ENCODE assay signal across 10 cellular contexts in genomic region chr5:142215915-142216681, GRCh38.
DNase-seq lines count a peak whose midpoint lies in the region; ATAC-seq and TF ChIP-seq lines count a peak whose summit lies in the region.
"Had no signal": no experiment of that assay in that cellular context is flagged by ENCODE, and none has a peak within 500 bp of the region (broad histone marks: within the 10 kb centered on the region; RNA-seq: fewer than 3 reads in every experiment).

No MANE protein-coding gene starts in this region.

- H3K4me2 ChIP-seq in SK-N-SH = peak overlapping the region; percentile 61

- ATAC-seq in gastroesophageal sphincter = peak; percentile 85
- ATAC-seq in HG03045 (IDR thresholded peaks at IDR 0.05; ENCODE audit: unreplicated experiment) = no peak
- no peak for ATAC-seq in stimulated activated naive CD8-positive, alpha-beta T cell treated with anti-CD3 and anti-CD28 coated beads, Interleukin-15, Interleukin-2, amounts not matched to agents 100 U/mL and 50 U/mL, for 24 hours
- no peak for ATAC-seq in GM21367 (IDR thresholded peaks at IDR 0.05; ENCODE audit: unreplicated experiment)

- H3K9me3 ChIP-seq in SK-N-SH = no peaks in the 10 kb centered on the region
- no peaks in the 10 kb centered on the region for H3K9me3 ChIP-seq in gastroesophageal sphincter

- CTCF ChIA-PET in SK-N-SH (lab: Yijun Ruan, JAX) = interaction anchor here (0.9 to 1.2 kb wide), 3 partner anchors 10 to 65 kb away, joined by 3 read pairs; no protein-coding TSS in a partner anchor

- H4K20me1 ChIP-seq in SK-N-SH (ENCODE audit: insufficient read depth) = peaks cover 3% of the 10 kb centered on the region

- peak overlapping the region in 1 of 2 experiments; percentile 3; a peak in 1 of 4 replicates for H3K4me3 ChIP-seq in SK-N-SH (ENCODE audit: low read depth in 2 of 2, low read length in 1 of 2)
- peak overlapping the region in 1 of 2 donors; percentile 16 for H3K4me3 ChIP-seq in gastroesophageal sphincter

- H3K4me1 ChIP-seq in SK-N-SH (ENCODE audit: control insufficient read depth in 1 of 2, insufficient read depth in 2 of 2, low read depth in 1 of 2, low read length in 1 of 2) = peaks cover 3 to 6% of the 10 kb centered on the region in 2 experiments; a peak in 3 of 4 replicates
- peaks cover 0 to 21% (median 14%) of the 10 kb centered on the region in 3 donors for H3K4me1 ChIP-seq in gastroesophageal sphincter

- H3K27me3 ChIP-seq in SK-N-SH (ENCODE audit: insufficient read depth) = no peaks in the 10 kb centered on the region
- no peaks in the 10 kb centered on the region for H3K27me3 ChIP-seq in gastroesophageal sphincter

- POLR2A ChIA-PET in SK-N-SH (lab: Yijun Ruan, JAX) = no interaction called here

- TF ChIP-seq CTCF in SK-N-SH (IDR thresholded peaks at IDR 0.05) = peak; percentile 17; the same call in 1 of the 2 replicates
- no peak for TF ChIP-seq CTCF in gastroesophageal sphincter (IDR thresholded peaks at IDR 0.05)

- H2AFZ ChIP-seq in SK-N-SH (ENCODE audit: low read depth) = no peak overlapping the region

- peak; percentile 98 for DNase-seq in EL
- no peak for DNase-seq in SK-N-SH
- peak; percentile 99 for DNase-seq in renal cortical epithelial cell (ENCODE audit: low read depth)
- DNase-seq in ecto neural progenitor cell (ENCODE audit: low spot score) = no peak
- DNase-seq in stimulated activated naive CD8-positive, alpha-beta T cell treated with anti-CD3 and anti-CD28 coated beads, Interleukin-15, Interleukin-2, amounts not matched to agents 100 U/mL and 50 U/mL, for 24 hours = no peak
- DNase-seq: activated naive CD4-positive, alpha-beta T cell treated with anti-CD3 and anti-CD28 coated beads for 36 hours; NCI-H2171 treated with DMSO at 0.1 percent for 48 hours had no signal

- WGBS in SK-N-SH (ENCODE audit: low lambda C conversion rate) = 41% methylated on average over 14 of the region's 14 CpGs
- 43 to 45% methylated on average over 7 to 11 of the region's 14 CpGs for WGBS in gastroesophageal sphincter (ENCODE audit: low coverage in 1 of 2), 2 donors

- no peak overlapping the region; the same call in 1 of the 2 replicates for H3K9ac ChIP-seq in SK-N-SH

- no peaks in the 10 kb centered on the region for H3K36me3 ChIP-seq in SK-N-SH (replicated peaks in 1 of 2; ENCODE audit: control insufficient read depth in 1 of 2, insufficient read depth in 2 of 2, low read length in 1 of 2)
- H3K36me3 ChIP-seq in gastroesophageal sphincter = no peaks in the 10 kb centered on the region

- H3K9me2 ChIP-seq in SK-N-SH = no peaks in the 10 kb centered on the region

- H3K27ac ChIP-seq in SK-N-SH (ENCODE audit: low read depth in 2 of 2, low read length in 1 of 2) (peak overlapping the region in 1 of 2 experiments; percentile 85; a peak in 2 of 4 replicates), gastroesophageal sphincter (peak overlapping the region; percentile 16 to 85 (median 74))

- TF ChIP-seq EP300 in SK-N-SH (IDR thresholded peaks at IDR 0.05; ENCODE audit: borderline replicate concordance in 1 of 2, low read depth in 1 of 2, low read length in 1 of 2) = peak in 1 of 2 experiments; percentile 82; a peak in 2 of 4 replicates
- TF ChIP-seq EP300 in gastroesophageal sphincter (IDR thresholded peaks at IDR 0.05) = no peak

- H3F3A ChIP-seq in SK-N-SH (replicated peaks; ENCODE audit: insufficient read depth) = peaks cover 12% of the 10 kb centered on the region

- H3K79me2 ChIP-seq in SK-N-SH (ENCODE audit: insufficient read depth) = no peaks in the 10 kb centered on the region

- TF ChIP-seq POLR2A in gastroesophageal sphincter (IDR thresholded peaks at IDR 0.05) = no peak

- no peak for TF ChIP-seq RAD21 in SK-N-SH (IDR thresholded peaks at IDR 0.05; ENCODE audit: low read length)

TF ChIP-seq in SK-N-SH, 30 proteins besides CTCF, POLR2A, EP300 and RAD21 (continues in another document):
- TF ChIP-seq YY1 (IDR thresholded peaks at IDR 0.05; ENCODE audit: low read depth) (peak; percentile 17; the same call in 1 of the 2 replicates), ZBTB33 (IDR thresholded peaks at IDR 0.05; ENCODE audit: borderline replicate concordance, low read depth) (peak; percentile 85), REST (IDR thresholded peaks at IDR 0.05; ENCODE audit: low read depth, low read length) (peak; percentile 71), TCF12 (IDR thresholded peaks at IDR 0.05) (peak; percentile 95), TAF1 (IDR thresholded peaks at IDR 0.05; ENCODE audit: borderline replicate concordance, low read depth, low read length) (peak; percentile 12; the same call in 1 of the 2 replicates), RFX5 (IDR thresholded peaks at IDR 0.05; ENCODE audit: low read length) (no peak), MAX (IDR thresholded peaks at IDR 0.05; ENCODE audit: low read depth) (peak; percentile 56; the same call in 1 of the 2 replicates), RCOR1 (IDR thresholded peaks at IDR 0.05; ENCODE audit: low read length) (no peak), RXRA (IDR thresholded peaks at IDR 0.05; ENCODE audit: borderline replicate concordance, low read depth) (peak; percentile 91), TEAD4 (IDR thresholded peaks at IDR 0.05; ENCODE audit: borderline replicate concordance, insufficient read depth) (peak; percentile 98), MXI1 (IDR thresholded peaks at IDR 0.05; ENCODE audit: low read depth, low read length) (no peak), JUND (IDR thresholded peaks at IDR 0.05) (peak; percentile 96), FOXM1 (IDR thresholded peaks at IDR 0.05; ENCODE audit: low read depth) (0 out of 2 replicates have a peak, but pooled peaks have one; percentile 44), USF2 (IDR thresholded peaks at IDR 0.05; ENCODE audit: borderline replicate concordance, low read depth, low read length) (no peak), ELF1 (IDR thresholded peaks at IDR 0.05) (peak; percentile 42; the same call in 1 of the 2 replicates), PBX3 (IDR thresholded peaks at IDR 0.05) (peak; percentile 68; the same call in 1 of the 2 replicates), FOXJ3 (CRISPR knock-in tag; IDR thresholded peaks at IDR 0.05) (no peak), SMC3 (IDR thresholded peaks at IDR 0.05; ENCODE audit: low read depth, low read length) (no peak; the same call in 1 of the 2 replicates)

Comparison
In these comparisons a context has a peak if more than half of its experiments do, and no peak if none do; other contexts are left out.
1. DNase-seq: peak in EL (single experiment) and renal cortical epithelial cell (single experiment); none in SK-N-SH (single experiment), ecto neural progenitor cell (single experiment) and stimulated activated naive CD8-positive, alpha-beta T cell treated with anti-CD3 and anti-CD28 coated beads, Interleukin-15, Interleukin-2, amounts not matched to agents 100 U/mL and 50 U/mL, for 24 hours (single experiment).